32 cellular contexts compared by ENCODE assay signal in genomic region chr9:19989213-19989612, GRCh38.
"Had no signal": no experiment of that assay in that cellular context is flagged by ENCODE, and none has a peak within 500 bp of the region (broad histone marks: within the 10 kb centered on the region; RNA-seq: fewer than 3 reads in every experiment).

No MANE protein-coding gene starts in this region.

- H3K36me3 ChIP-seq: adrenal gland, MG63, SJCRH30, WERI-Rb-1 had no signal

- H3K36me3 Mint-ChIP-seq: activated naive CD4-positive, alpha-beta T cell treated with anti-CD3 and anti-CD28 coated beads, Interleukin-2, amount 50 U/mL, for 72 hours had no signal

- H3K9me3 Mint-ChIP-seq: activated naive CD4-positive, alpha-beta T cell treated with anti-CD3 and anti-CD28 coated beads for 36 hours; activated naive CD4-positive, alpha-beta T cell treated with anti-CD3 and anti-CD28 coated beads, Interleukin-2, amount 50 U/mL, for 72 hours; activated T-cell treated with anti-CD3 and anti-CD28 coated beads, Interleukin-2, amount 50 U/mL, for 4 hours had no signal

- DNase-seq: activated CD4-positive, alpha-beta T cell treated with anti-CD3 and anti-CD28 coated beads for 36 hours; activated CD4-positive, alpha-beta T cell treated with anti-CD3 and anti-CD28 coated beads, Interleukin-2, amount 10 ng/mL, durations not matched to agents 7 days and 5 days; activated CD4-positive, alpha-beta T cell treated with anti-CD3 and anti-CD28 coated beads, Interleukin-2, amount 50 U/mL, for 48 hours; activated CD8-positive, alpha-beta memory T cell treated with anti-CD3 and anti-CD28 coated beads, Interleukin-2, amount 50 U/mL, for 4 hours; activated CD8-positive, alpha-beta T cell treated with anti-CD3 and anti-CD28 coated beads, Interleukin-2, amount 10 ng/mL, durations not matched to agents 7 days and 5 days; activated gamma-delta T cell treated with Interleukin-2 at 50 U/mL for 16 hours; activated naive CD4-positive, alpha-beta T cell treated with anti-CD3 and anti-CD28 coated beads for 36 hours; activated T-cell treated with anti-CD3 and anti-CD28 coated beads for 4 hours; activated T-cell treated with anti-CD3 and anti-CD28 coated beads, Interleukin-2, amount 50 U/mL, for 4 hours; adrenal gland; body of pancreas; cerebellar nuclear complex; Kasumi-1; MG63; NCI-H1048; NCI-H1436 treated with DMSO at 0.1 percent for 48 hours; NCI-H2029; NCI-H510A; NCI-H526; NCI-H748 treated with DMSO at 0.1 percent for 48 hours; NK-92 treated with Interleukin-12 subunit alpha and Interleukin-12 subunit beta, amount 100 ng/mL, for 24 hours; PC-9; SHP77; SJCRH30; T1000; WERI-Rb-1 had no signal

- H3K4me3 Mint-ChIP-seq: activated CD4-positive, alpha-beta T cell treated with anti-CD3 and anti-CD28 coated beads for 36 hours; activated CD4-positive, alpha-beta T cell treated with anti-CD3 and anti-CD28 coated beads, Interleukin-2, amount 10 ng/mL, durations not matched to agents 7 days and 5 days; activated CD8-positive, alpha-beta T cell treated with anti-CD3 and anti-CD28 coated beads, Interleukin-2, amount 10 ng/mL, durations not matched to agents 7 days and 5 days; activated naive CD4-positive, alpha-beta T cell treated with anti-CD3 and anti-CD28 coated beads for 36 hours; activated T-cell treated with anti-CD3 and anti-CD28 coated beads, Interleukin-2, amount 50 U/mL, for 4 hours; activated T-helper 1 cell treated with anti-CD3 and anti-CD28 coated beads, Interleukin-12 subunit alpha, Interleukin-12 subunit beta, Interleukin-2, Interleukin-4 antibody, amounts not matched to agents 30 ng/mL and 10 ng/mL and 1 ng/mL, durations not matched to agents 14 hours and 24 hours and 36 hours had no signal

- H3K4me2 ChIP-seq: PC-9 had no signal

- H3K27me3 Mint-ChIP-seq: activated CD4-positive, alpha-beta T cell treated with anti-CD3 and anti-CD28 coated beads for 36 hours; activated CD4-positive, alpha-beta T cell treated with anti-CD3 and anti-CD28 coated beads, Interleukin-2, amount 10 ng/mL, durations not matched to agents 7 days and 5 days had no signal

- ATAC-seq: activated CD4-positive, alpha-beta T cell treated with anti-CD3 and anti-CD28 coated beads for 36 hours; activated CD8-positive, alpha-beta T cell treated with anti-CD3 and anti-CD28 coated beads, Interleukin-2, amount 10 ng/mL, durations not matched to agents 7 days and 5 days; activated naive CD4-positive, alpha-beta T cell treated with anti-CD3 and anti-CD28 coated beads, Interleukin-2, amount 50 U/mL, for 72 hours; activated T-cell treated with anti-CD3 and anti-CD28 coated beads, Interleukin-2, amount 50 U/mL, for 4 hours; body of pancreas had no signal

- H3K27me3 ChIP-seq: adrenal gland, body of pancreas, breast epithelium, MG63, SJCRH30 had no signal

- H3K27ac Mint-ChIP-seq: activated CD4-positive, alpha-beta T cell treated with anti-CD3 and anti-CD28 coated beads for 36 hours; activated CD4-positive, alpha-beta T cell treated with anti-CD3 and anti-CD28 coated beads, Interleukin-2, amount 10 ng/mL, durations not matched to agents 7 days and 5 days; activated CD8-positive, alpha-beta T cell treated with anti-CD3 and anti-CD28 coated beads, Interleukin-2, amount 10 ng/mL, durations not matched to agents 7 days and 5 days; activated naive CD4-positive, alpha-beta T cell treated with anti-CD3 and anti-CD28 coated beads for 36 hours; activated naive CD4-positive, alpha-beta T cell treated with anti-CD3 and anti-CD28 coated beads, Interleukin-2, amount 50 U/mL, for 72 hours; activated T-helper 1 cell treated with anti-CD3 and anti-CD28 coated beads, Interleukin-12 subunit alpha, Interleukin-12 subunit beta, Interleukin-2, Interleukin-4 antibody, amounts not matched to agents 30 ng/mL and 10 ng/mL and 1 ng/mL, durations not matched to agents 14 hours and 24 hours and 36 hours had no signal

- FAIRE-seq: astrocyte, RCC 7860 had no signal

- H3K9me3 ChIP-seq: adrenal gland, body of pancreas, breast epithelium, MG63, SJCRH30 had no signal

- H3K4me1 ChIP-seq: adrenal gland, body of pancreas, breast epithelium had no signal

- H3K4me3 ChIP-seq: adrenal gland, body of pancreas, breast epithelium, MG63, PC-9, SJCRH30, SK-N-MC had no signal

- H3K27ac ChIP-seq: adrenal gland, body of pancreas, breast epithelium, PC-9, SJCRH30, SK-N-MC had no signal

- H2AFZ ChIP-seq: PC-9 had no signal
